13 cellular contexts compared by ENCODE assay signal in genomic region chr13:112073245-112074138, GRCh38. TPM values are rescaled to one million over a fixed set of nuclear protein-coding genes. Genes with fewer than 3 reads are reported as not detected.
A peak's percentile ranks its signal among the peaks of the same experiment; 100 is the strongest.
DNase-seq lines count a peak whose midpoint lies in the region; ATAC-seq and TF ChIP-seq lines count a peak whose summit lies in the region.
"Had no signal": no experiment of that assay in that cellular context is flagged by ENCODE, and none has a peak within 500 bp of the region (broad histone marks: within the 10 kb centered on the region; RNA-seq: fewer than 3 reads in every experiment).

No MANE protein-coding gene starts in this region.

- no peaks in the 10 kb centered on the region for H3K4me1 ChIP-seq in Caco-2

- H3K36me3 ChIP-seq in Caco-2 (ENCODE audit: control insufficient read depth, insufficient read depth, low read length) = no peaks in the 10 kb centered on the region
- H3K36me3 ChIP-seq: tibial nerve had no signal

- H3K9me3 Mint-ChIP-seq in Caco-2 (ENCODE audit: unreplicated experiment) = no peaks in the 10 kb centered on the region
- no peaks in the 10 kb centered on the region for H3K9me3 Mint-ChIP-seq in nephron progenitor cell
- H3K9me3 Mint-ChIP-seq: CD8-positive, alpha-beta T cell had no signal

- H3K36me3 Mint-ChIP-seq in Caco-2 (ENCODE audit: insufficient read depth, unreplicated experiment) (no peaks in the 10 kb centered on the region), nephron progenitor cell (ENCODE audit: low read depth) (no peaks in the 10 kb centered on the region)

- DNase-seq in Caco-2 (peak in 1 of 2 experiments; percentile 17), NCI-H1092 (lab: John Stamatoyannopoulos, UW) (peak; percentile 54), astrocyte of the cerebellum (ENCODE audit: low read depth) (no peak), nephron progenitor cell (peak; percentile 54), Ammon's horn (ENCODE audit: low spot score) (no peak)
- DNase-seq: activated gamma-delta T cell treated with Interleukin-2 at 50 U/mL for 16 hours; CD8-positive, alpha-beta T cell; effector memory CD4-positive, alpha-beta T cell; stimulated activated CD4-positive, alpha-beta T cell treated with anti-CD3 and anti-CD28 coated beads, Interleukin-4, amount 100 ng/mL, for 4 hours had no signal

- no peak for TF ChIP-seq CTCF in Caco-2 (IDR thresholded peaks at IDR 0.05; ENCODE audit: insufficient read depth in 1 of 2, low read depth in 1 of 2, low read length in 1 of 2, severe bottlenecking in 1 of 2, unreplicated experiment in 1 of 2)
- no peak for TF ChIP-seq CTCF in astrocyte of the cerebellum (IDR thresholded peaks at IDR 0.05; ENCODE audit: low read depth, low read length, missing control alignments)
- no peak for TF ChIP-seq CTCF in nephron progenitor cell (IDR thresholded peaks at IDR 0.05)

- peaks cover 2% of the 10 kb centered on the region for H3K27me3 ChIP-seq in Caco-2 (replicated peaks; ENCODE audit: control insufficient read depth, insufficient read depth, low read length)

- H3K4me3 ChIP-seq in Caco-2 (ENCODE audit: low read depth, low read length) (peak overlapping the region; percentile 46), astrocyte of the cerebellum (ENCODE audit: low read depth, low read length) (peak overlapping the region; percentile 24)

- intact Hi-C loops in Caco-2 (cut with micrococcal nuclease; ENCODE audit: unreplicated experiment) = no loop called here

- CTCF ChIA-PET in Caco-2 (lab: Charles Lee) = no interaction called here

- POLR2A ChIA-PET in Caco-2 (lab: Charles Lee) = no interaction called here

- H3K4me1 Mint-ChIP-seq in Caco-2 (ENCODE audit: low read depth, unreplicated experiment) (no peaks in the 10 kb centered on the region), nephron progenitor cell (peaks cover 16% of the 10 kb centered on the region)

- no TSS peak for BruUV-seq in Caco-2 (replicated peaks; lab: Mats Ljungman, UMichigan)

- H3K27me3 Mint-ChIP-seq in Caco-2 (ENCODE audit: insufficient read depth, unreplicated experiment) (peaks cover 16% of the 10 kb centered on the region), nephron progenitor cell (ENCODE audit: low read depth, poor library complexity) (peaks cover 87% of the 10 kb centered on the region)

- H3K27ac Mint-ChIP-seq in Caco-2 (ENCODE audit: unreplicated experiment) = no peak overlapping the region
- H3K27ac Mint-ChIP-seq in nephron progenitor cell = no peak overlapping the region
- H3K27ac Mint-ChIP-seq: CD8-positive, alpha-beta T cell had no signal

- in situ Hi-C loops in astrocyte of the cerebellum (cut with HindIII; ENCODE audit: low sequenced_read_pairs) = no loop called here

- no peaks in the 10 kb centered on the region for H3K9me3 ChIP-seq in Caco-2
- H3K9me3 ChIP-seq: tibial nerve had no signal

- H3K4me3 Mint-ChIP-seq in Caco-2 (ENCODE audit: unreplicated experiment) (peak overlapping the region; percentile 82), nephron progenitor cell (peak overlapping the region; percentile 66)
- H3K4me3 Mint-ChIP-seq: CD8-positive, alpha-beta T cell had no signal

- ATAC-seq in HG02623 (IDR thresholded peaks at IDR 0.05; ENCODE audit: unreplicated experiment) (no peak), GM18519 (IDR thresholded peaks at IDR 0.05; ENCODE audit: low FRiP score, unreplicated experiment) (no peak), HG03521 (IDR thresholded peaks at IDR 0.05; ENCODE audit: unreplicated experiment) (no peak)
- ATAC-seq: CD8-positive, alpha-beta T cell had no signal

RNA-seq across cellular contexts. Expression of gene SOX1, which starts 6.5 kb away (rescaled TPM):
- 1.7 TPM in 2 replicates for total RNA-seq in Caco-2 (2022)
- total RNA-seq: CD8-positive, alpha-beta T cell; tibial nerve had no signal

Comparison
In these comparisons a context has a peak if more than half of its experiments do, and no peak if none do; other contexts are left out.
1. DNase-seq: peak in NCI-H1092 (single experiment) and nephron progenitor cell (single experiment); none in astrocyte of the cerebellum (single experiment) and Ammon's horn (single experiment).